In the genomic region with DNA sequence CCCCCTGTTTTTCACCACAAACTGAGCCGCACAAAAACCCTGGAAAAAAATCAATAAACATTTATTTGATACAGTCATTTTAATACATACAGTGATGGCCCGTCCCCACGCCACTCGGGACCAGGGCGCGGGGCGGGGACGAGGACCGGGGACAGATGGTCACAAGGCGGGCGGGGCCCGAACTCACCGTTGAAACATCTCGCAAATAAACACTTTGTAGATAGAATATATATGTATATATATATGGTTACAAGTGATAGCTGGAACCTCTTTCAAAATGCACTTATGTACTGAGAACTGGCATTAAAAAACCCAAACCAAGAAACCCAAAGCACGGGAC, we compare ENCODE assay signal across 1 cellular context.
TF ChIP-seq lines count a peak whose summit lies in the region.

No MANE protein-coding gene starts in this region.

TF ChIP-seq in K562, 482 proteins besides CTCF, POLR2A, EP300 and RAD21 (continued from another document):
- TF ChIP-seq, protein P1, sequence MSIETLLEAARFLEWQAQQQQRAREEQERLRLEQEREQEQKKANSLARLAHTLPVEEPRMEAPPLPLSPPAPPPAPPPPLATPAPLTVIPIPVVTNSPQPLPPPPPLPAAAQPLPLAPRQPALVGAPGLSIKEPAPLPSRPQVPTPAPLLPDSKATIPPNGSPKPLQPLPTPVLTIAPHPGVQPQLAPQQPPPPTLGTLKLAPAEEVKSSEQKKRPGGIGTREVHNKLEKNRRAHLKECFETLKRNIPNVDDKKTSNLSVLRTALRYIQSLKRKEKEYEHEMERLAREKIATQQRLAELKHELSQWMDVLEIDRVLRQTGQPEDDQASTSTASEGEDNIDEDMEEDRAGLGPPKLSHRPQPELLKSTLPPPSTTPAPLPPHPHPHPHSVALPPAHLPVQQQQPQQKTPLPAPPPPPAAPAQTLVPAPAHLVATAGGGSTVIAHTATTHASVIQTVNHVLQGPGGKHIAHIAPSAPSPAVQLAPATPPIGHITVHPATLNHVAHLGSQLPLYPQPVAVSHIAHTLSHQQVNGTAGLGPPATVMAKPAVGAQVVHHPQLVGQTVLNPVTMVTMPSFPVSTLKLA (conservative IDR thresholded peaks at IDR 0.05), result peak; percentile 76 to 99; a peak in 3 of 4 replicates
- TF ChIP-seq BMI1 (IDR thresholded peaks at IDR 0.05; ENCODE audit: low read length) (no peak), HDAC2 (IDR thresholded peaks at IDR 0.05) (peak; percentile 48; the same call in 1 of the 2 replicates), TBL1XR1 (IDR thresholded peaks at IDR 0.05; ENCODE audit: low read length in 2 of 2) (no peak), L3MBTL2 (IDR thresholded peaks at IDR 0.05) (peak; percentile 2; the same call in 1 of the 2 replicates), POLR2H (tag; IDR thresholded peaks at IDR 0.05; ENCODE audit: low read depth) (no peak), RB1 (IDR thresholded peaks at IDR 0.05; ENCODE audit: low read depth) (no peak)
- TF ChIP-seq, protein P2, sequence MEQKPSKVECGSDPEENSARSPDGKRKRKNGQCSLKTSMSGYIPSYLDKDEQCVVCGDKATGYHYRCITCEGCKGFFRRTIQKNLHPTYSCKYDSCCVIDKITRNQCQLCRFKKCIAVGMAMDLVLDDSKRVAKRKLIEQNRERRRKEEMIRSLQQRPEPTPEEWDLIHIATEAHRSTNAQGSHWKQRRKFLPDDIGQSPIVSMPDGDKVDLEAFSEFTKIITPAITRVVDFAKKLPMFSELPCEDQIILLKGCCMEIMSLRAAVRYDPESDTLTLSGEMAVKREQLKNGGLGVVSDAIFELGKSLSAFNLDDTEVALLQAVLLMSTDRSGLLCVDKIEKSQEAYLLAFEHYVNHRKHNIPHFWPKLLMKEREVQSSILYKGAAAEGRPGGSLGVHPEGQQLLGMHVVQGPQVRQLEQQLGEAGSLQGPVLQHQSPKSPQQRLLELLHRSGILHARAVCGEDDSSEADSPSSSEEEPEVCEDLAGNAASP (IDR thresholded peaks at IDR 0.05), result no peak
